8 cellular contexts compared by ENCODE assay signal in genomic region chr7:66740980-66741705, GRCh38. TPM values are rescaled to one million over a fixed set of nuclear protein-coding genes. Genes with fewer than 3 reads are reported as not detected.
DNase-seq lines count a peak whose midpoint lies in the region; ATAC-seq and TF ChIP-seq lines count a peak whose summit lies in the region.
"Not testable (repeated sequence)": the region's sequence is repeated elsewhere in the genome, so short reads cannot be mapped to it uniquely, and the experiment has no call there.

No MANE protein-coding gene starts in this region.

- 0 out of 4 replicates have a peak, but pooled peaks of 1 of the 2 experiments have one; percentile 3 for TF ChIP-seq CTCF in GM23338 (conservative IDR thresholded peaks at IDR 0.05; ENCODE audit: low read depth in 2 of 2)
- not testable (repeated sequence) for TF ChIP-seq CTCF in neural progenitor cell (IDR thresholded peaks at IDR 0.05)

- TF ChIP-seq EP300 in Ishikawa (IDR thresholded peaks at IDR 0.05; ENCODE audit: borderline replicate concordance) = not testable (repeated sequence)

- DNase-seq in ELR (ENCODE audit: low read depth) = peak; percentile 55
- DNase-seq in GM23338 (ENCODE audit: low spot score) = peak; percentile 77
- DNase-seq in SKM-1 (lab: John Stamatoyannopoulos, UW; ENCODE audit: unreplicated experiment) = peak; percentile 9
- DNase-seq in activated naive CD8-positive, alpha-beta T cell treated with anti-CD3 and anti-CD28 coated beads for 36 hours = peak; percentile 57
- peak in 33 of 42 donors; percentile 10 to 65 (median 33) for DNase-seq in head of caudate nucleus
- peak; percentile 86 for DNase-seq in neural progenitor cell (ENCODE audit: low spot score)
- peak; percentile 7 for DNase-seq in stromal cell of bone marrow (ENCODE audit: low read depth)

- H3K4me3 ChIP-seq in GM23338 (peak overlapping the region; percentile 94), neural progenitor cell (peak overlapping the region; percentile 90)

- not testable (repeated sequence) for H3K27me3 ChIP-seq in GM23338 (ENCODE audit: insufficient read depth); neural progenitor cell

- not testable (repeated sequence) for H3K9me3 Mint-ChIP-seq in GM23338; activated naive CD8-positive, alpha-beta T cell treated with anti-CD3 and anti-CD28 coated beads for 36 hours; neural progenitor cell

- H3K27me3 Mint-ChIP-seq in GM23338 (ENCODE audit: insufficient read depth, low read depth, poor library complexity) = peaks cover 12% of the 10 kb centered on the region
- not testable (repeated sequence) for H3K27me3 Mint-ChIP-seq in activated naive CD8-positive, alpha-beta T cell treated with anti-CD3 and anti-CD28 coated beads for 36 hours; neural progenitor cell (ENCODE audit: insufficient read depth, low read depth)

- H3K9me3 ChIP-seq in neural progenitor cell (ENCODE audit: low read depth) = not testable (repeated sequence)

- ATAC-seq in GM23338 = peak; percentile 71

- not testable (repeated sequence) for H4K20me1 ChIP-seq in GM23338 (replicated peaks; ENCODE audit: insufficient read depth)
- H4K20me1 ChIP-seq in neural progenitor cell (ENCODE audit: low read depth) = peaks cover 23% of the 10 kb centered on the region

- H3K79me2 ChIP-seq in GM23338 (replicated peaks; ENCODE audit: insufficient read depth) (peaks cover 56% of the 10 kb centered on the region), neural progenitor cell (ENCODE audit: low read depth) (peaks cover 63% of the 10 kb centered on the region)

- H3K36me3 ChIP-seq in GM23338 (ENCODE audit: insufficient read depth); neural progenitor cell: not testable (repeated sequence)

- H3F3A ChIP-seq in GM23338 (replicated peaks; ENCODE audit: low read depth) = not testable (repeated sequence)
- H3F3A ChIP-seq in neural progenitor cell (ENCODE audit: low read depth) = peaks cover 13% of the 10 kb centered on the region

- H3K4me3 Mint-ChIP-seq in GM23338 (peak overlapping the region; percentile 95), neural progenitor cell (peak overlapping the region; percentile 93)
- peak overlapping the region; percentile 92 for H3K4me3 Mint-ChIP-seq in activated naive CD8-positive, alpha-beta T cell treated with anti-CD3 and anti-CD28 coated beads for 36 hours

- H3K27ac ChIP-seq in GM23338 (ENCODE audit: low read depth) (peak overlapping the region; percentile 90), neural progenitor cell (peak overlapping the region; percentile 86)

- H3K4me2 ChIP-seq in GM23338 (peak overlapping the region; percentile 91), neural progenitor cell (peak overlapping the region; percentile 84)

- H3K27ac Mint-ChIP-seq in GM23338 (peak overlapping the region; percentile 65), neural progenitor cell (peak overlapping the region; percentile 46)
- H3K27ac Mint-ChIP-seq in activated naive CD8-positive, alpha-beta T cell treated with anti-CD3 and anti-CD28 coated beads for 36 hours = peak overlapping the region; percentile 77

- H3K4me1 ChIP-seq in GM23338 (ENCODE audit: insufficient read depth); neural progenitor cell: not testable (repeated sequence)

- not testable (repeated sequence) for H3K9me2 ChIP-seq in GM23338 (ENCODE audit: insufficient read depth)

- intact Hi-C loops in head of caudate nucleus (cut with DNase I) = not testable (repeated sequence)

- peak overlapping the region; percentile 80 for H3K9ac ChIP-seq in neural progenitor cell

- H3K36me3 Mint-ChIP-seq in GM23338 (ENCODE audit: low read depth) (peaks cover 11% of the 10 kb centered on the region), neural progenitor cell (peaks cover 12% of the 10 kb centered on the region)
- H3K36me3 Mint-ChIP-seq in activated naive CD8-positive, alpha-beta T cell treated with anti-CD3 and anti-CD28 coated beads for 36 hours = peaks cover 12% of the 10 kb centered on the region

- H2AFZ ChIP-seq in GM23338 (peak overlapping the region; percentile 89), neural progenitor cell (replicated peaks) (peak overlapping the region; percentile 44)

- not testable (repeated sequence) for H3K4me1 Mint-ChIP-seq in GM23338
- H3K4me1 Mint-ChIP-seq in activated naive CD8-positive, alpha-beta T cell treated with anti-CD3 and anti-CD28 coated beads for 36 hours = peaks cover 26% of the 10 kb centered on the region
- peaks cover 13% of the 10 kb centered on the region for H3K4me1 Mint-ChIP-seq in neural progenitor cell

- not testable (repeated sequence) for TF ChIP-seq RAD21 in Ishikawa (IDR thresholded peaks at IDR 0.05; ENCODE audit: low read depth)

TF ChIP-seq in Ishikawa, 13 proteins besides CTCF, POLR2A, EP300 and RAD21:
- TF ChIP-seq TEAD4 (IDR thresholded peaks at IDR 0.05) (0 out of 2 replicates have a peak, but pooled peaks have one; percentile 40), ZBTB7A (IDR thresholded peaks at IDR 0.05; ENCODE audit: low read depth) (peak; percentile 71)

RNA-seq across cellular contexts. Expression of gene RABGEF1, which starts 0.6 kb away (rescaled TPM):
- total RNA-seq in GM23338 (2014; rRNA removed; shearing (Covaris generic)) = 15.7 and 17.5 TPM in 2 replicates
- 12.3 and 14.7 TPM in 2 replicates for polyA plus RNA-seq in GM23338 (2016; fragmentation: Nextera tagmentation; extraction: Ambion mirVana)
- total RNA-seq in activated naive CD8-positive, alpha-beta T cell treated with anti-CD3 and anti-CD28 coated beads for 36 hours = 10 to 100 TPM; 18.9 to 20.3 TPM
- total RNA-seq in neural progenitor cell (ENCODE audit: low replicate concordance) = 26.5 and 36.5 TPM in 2 replicates

Comparison
In these comparisons a context has a peak if more than half of its experiments do, and no peak if none do; other contexts are left out.
1. Peak in every context shown above with its lines: DNase-seq, ATAC-seq, H3K4me3 ChIP-seq and H3K27ac ChIP-seq.
2. DNase-seq: peak in every context shown above with its lines; median percentile 86 in neural progenitor cell; 77 in GM23338; 57 in activated naive CD8-positive, alpha-beta T cell treated with anti-CD3 and anti-CD28 coated beads for 36 hours; 55 in ELR; 33 in head of caudate nucleus; 9 in SKM-1; 7 in stromal cell of bone marrow.